8 cellular contexts compared by ENCODE assay signal in genomic region chr22:35380537-35381423, GRCh38. TPM values are rescaled to one million over a fixed set of nuclear protein-coding genes. Genes with fewer than 3 reads are reported as not detected.
DNase-seq lines count a peak whose midpoint lies in the region; ATAC-seq and TF ChIP-seq lines count a peak whose summit lies in the region.

HMOX1 (plus strand) TSS chr22:35381096; CDS start chr22:35381174, 78 bp downstream.

- 7% methylated on average over 47 of the region's 47 CpGs for WGBS in thymus

- H3K4me3 ChIP-seq in foreskin fibroblast (ENCODE audit: low read depth in 1 of 2, low read length in 2 of 2) (peak within 1 kb of the TSS; percentile 84 to 100), thymus (ENCODE audit: low read length) (peak within 1 kb of the TSS; percentile 14)

- no peaks in the 10 kb centered on the region for H3K9me3 Mint-ChIP-seq in activated naive CD4-positive, alpha-beta T cell treated with anti-CD3 and anti-CD28 coated beads for 36 hours
- H3K9me3 Mint-ChIP-seq in natural killer cell = no peaks in the 10 kb centered on the region

- H3K27ac ChIP-seq in RWPE1 = peak within 1 kb of the TSS; percentile 73
- peak within 1 kb of the TSS; percentile 39 for H3K27ac ChIP-seq in thymus (ENCODE audit: low read depth)

- DNase-seq in AML-193 (lab: John Stamatoyannopoulos, UW) (peak; percentile 77 to 78), RWPE1 (ENCODE audit: low spot score) (peak; percentile 49), foreskin fibroblast (peak; percentile 92 to 98), natural killer cell (peak; percentile 70)
- peak; percentile 64 for DNase-seq in activated naive CD4-positive, alpha-beta T cell treated with anti-CD3 and anti-CD28 coated beads for 36 hours

- intact Hi-C loops in activated naive CD4-positive, alpha-beta T cell treated with anti-CD3 and anti-CD28 coated beads for 36 hours (cut with micrococcal nuclease) = no loop called here
- intact Hi-C loops in natural killer cell (cut with micrococcal nuclease) = loop anchor here (10.0 kb wide), 1 partner anchor 76 kb away; no protein-coding TSS in a partner anchor

- peak; percentile 91 for TF ChIP-seq POLR2A in GM18951 (IDR thresholded peaks at IDR 0.05; ENCODE audit: extremely low read depth, insufficient read depth, insufficient read length)

- H3K27me3 ChIP-seq in thymus (ENCODE audit: control insufficient read depth, insufficient read depth) = peaks cover 17% of the 10 kb centered on the region

- peaks cover 18% of the 10 kb centered on the region for H3K4me1 Mint-ChIP-seq in activated naive CD4-positive, alpha-beta T cell treated with anti-CD3 and anti-CD28 coated beads for 36 hours (ENCODE audit: low read depth)
- peaks cover 25 to 34% of the 10 kb centered on the region in 2 donors for H3K4me1 Mint-ChIP-seq in natural killer cell

- H3K4me1 ChIP-seq in thymus (ENCODE audit: control insufficient read depth, insufficient read depth, low read length) = no peaks in the 10 kb centered on the region

- no peak within 1 kb of the TSS for H3K27ac Mint-ChIP-seq in activated naive CD4-positive, alpha-beta T cell treated with anti-CD3 and anti-CD28 coated beads for 36 hours
- H3K27ac Mint-ChIP-seq in natural killer cell = peak within 1 kb of the TSS; percentile 70 to 74

- TF ChIP-seq CTCF in RWPE1 (conservative IDR thresholded peaks at IDR 0.05; ENCODE audit: low read depth) = no peak; the same call in 1 of the 2 replicates
- TF ChIP-seq CTCF in foreskin fibroblast (IDR thresholded peaks at IDR 0.05; ENCODE audit: low read depth, low read length) = no peak
- no peak for TF ChIP-seq CTCF in natural killer cell (IDR thresholded peaks at IDR 0.05)

- H3K36me3 Mint-ChIP-seq in activated naive CD4-positive, alpha-beta T cell treated with anti-CD3 and anti-CD28 coated beads for 36 hours (ENCODE audit: low read depth) = no peaks in the 10 kb centered on the region
- H3K36me3 Mint-ChIP-seq in natural killer cell = no peaks in the 10 kb centered on the region

- H3K27me3 Mint-ChIP-seq in activated naive CD4-positive, alpha-beta T cell treated with anti-CD3 and anti-CD28 coated beads for 36 hours (ENCODE audit: low read depth) = peaks cover 38% of the 10 kb centered on the region
- H3K27me3 Mint-ChIP-seq in natural killer cell (ENCODE audit: low read depth in 2 of 2) = no peaks in the 10 kb centered on the region

- no peaks in the 10 kb centered on the region for H3K9me3 ChIP-seq in thymus (ENCODE audit: control insufficient read depth)

- CTCF ChIA-PET in RWPE1 (lab: Yijun Ruan, JAX) = no interaction called here
- CTCF ChIA-PET in activated naive CD4-positive, alpha-beta T cell treated with anti-CD3 and anti-CD28 coated beads for 36 hours (lab: Charles Lee) = interaction anchor here (0.9 kb wide), 1 partner anchor 18 kb away, joined by 3 read pairs; no protein-coding TSS in a partner anchor

- POLR2A ChIA-PET in RWPE1 (lab: Yijun Ruan, JAX; ENCODE audit: low non-redundant PET) = interaction anchor here (0.6 kb wide), 1 partner anchor 39 kb away, joined by 3 read pairs; no protein-coding TSS in a partner anchor

- H3K36me3 ChIP-seq in thymus (ENCODE audit: control insufficient read depth, insufficient read depth) = no peaks in the 10 kb centered on the region

- peak; percentile 45 for ATAC-seq in HG03565 (IDR thresholded peaks at IDR 0.05; ENCODE audit: unreplicated experiment)
- ATAC-seq in natural killer cell = peak; percentile 90 to 95 (median 91)

- in situ Hi-C loops in GM18951 (cut with MboI; ENCODE audit: low sequenced_read_pairs, unreplicated experiment) = no loop called here

- H3K4me3 Mint-ChIP-seq in activated naive CD4-positive, alpha-beta T cell treated with anti-CD3 and anti-CD28 coated beads for 36 hours = no peak within 1 kb of the TSS
- H3K4me3 Mint-ChIP-seq in natural killer cell = peak within 1 kb of the TSS; percentile 86

RNA-seq across cellular contexts. Expression of gene HMOX1, which starts in this region (rescaled TPM):
- total RNA-seq in activated naive CD4-positive, alpha-beta T cell treated with anti-CD3 and anti-CD28 coated beads for 36 hours = under 1 TPM; 0.15 to 0.21 TPM
- total RNA-seq in natural killer cell = 10 to 100 TPM in 2 of 3 donors, 1 to 10 TPM in 1; 7.5 to 61.6 (median 15.9) TPM
- 119 TPM for polyA plus RNA-seq in thymus

Comparison
In these comparisons a context has a peak if more than half of its experiments do, and no peak if none do; other contexts are left out.
1. Peak in every context shown above with its lines: DNase-seq, ATAC-seq, H3K4me3 ChIP-seq and H3K27ac ChIP-seq.
2. RNA of gene HMOX1 (total RNA-seq): 7.5 to 61.6 TPM in natural killer cell; 0.15 to 0.21 TPM in activated naive CD4-positive, alpha-beta T cell treated with anti-CD3 and anti-CD28 coated beads for 36 hours; every median in the first group is over 4 times any median in the second.
3. Peak in DNase-seq in activated naive CD4-positive, alpha-beta T cell treated with anti-CD3 and anti-CD28 coated beads for 36 hours; RNA of the gene not detected or under 1 TPM.